17 cellular contexts compared by ENCODE assay signal in the genomic region with DNA sequence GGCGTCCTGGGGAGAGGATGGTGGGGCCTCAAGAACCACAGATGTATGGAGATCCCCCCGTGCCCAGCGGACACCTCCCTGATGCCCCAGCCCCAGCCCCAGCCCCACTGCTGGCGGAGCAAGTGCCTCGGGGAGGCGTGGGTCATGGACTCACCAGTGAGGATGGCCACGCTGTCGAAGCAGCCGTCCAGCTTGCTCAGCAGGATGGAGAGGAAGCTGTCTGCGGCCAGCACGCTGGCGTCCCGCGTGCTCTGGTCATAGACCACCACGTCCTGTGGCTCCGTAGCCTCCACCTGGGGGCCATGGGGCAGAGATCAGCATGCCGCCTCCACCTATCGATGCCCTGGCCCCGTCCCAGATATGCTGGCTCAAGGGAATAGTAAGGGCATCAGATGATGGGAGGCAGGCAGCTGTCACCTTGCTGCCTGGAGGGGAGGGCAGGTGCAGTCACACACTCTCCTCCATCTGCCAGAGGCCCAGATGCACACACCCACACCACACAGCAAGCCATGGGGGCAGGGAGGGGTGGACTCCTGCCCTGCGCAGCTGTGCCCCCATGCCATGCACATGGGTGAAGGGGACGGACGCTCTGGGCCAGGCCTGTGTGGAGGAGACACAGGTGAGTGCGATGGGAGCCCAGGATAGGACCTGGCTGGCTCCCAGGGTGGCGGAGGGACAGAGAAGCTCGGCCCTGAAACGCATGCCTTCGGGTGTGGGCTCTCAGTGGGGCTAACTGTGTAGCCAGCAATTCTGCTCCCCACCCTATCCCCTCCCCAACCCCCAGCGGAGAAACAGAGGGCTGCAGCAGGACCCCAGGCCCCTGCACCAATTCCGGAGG. TPM values are rescaled to one million over a fixed set of nuclear protein-coding genes. Genes with fewer than 3 reads are reported as not detected.
DNase-seq lines count a peak whose midpoint lies in the region; ATAC-seq and TF ChIP-seq lines count a peak whose summit lies in the region.
"Had no signal": no experiment of that assay in that cellular context is flagged by ENCODE, and none has a peak within 500 bp of the region (broad histone marks: within the 10 kb centered on the region; RNA-seq: fewer than 3 reads in every experiment).

No MANE protein-coding gene starts in this region.

- no peak for ATAC-seq in left ventricle myocardium superior
- no peak for ATAC-seq in left cardiac atrium
- ATAC-seq in body of pancreas: no peak
- no peak for ATAC-seq in HG02763 (IDR thresholded peaks at IDR 0.05; ENCODE audit: unreplicated experiment)
- ATAC-seq: activated CD8-positive, alpha-beta T cell treated with anti-CD3 and anti-CD28 coated beads, Interleukin-2, amount 10 ng/mL, durations not matched to agents 7 days and 5 days had no signal

- H3K9ac ChIP-seq in muscle layer of colon (ENCODE audit: low read length) (no peak overlapping the region), MM.1S (ENCODE audit: low read length) (no peak overlapping the region)

- no peaks in the 10 kb centered on the region for H3F3A ChIP-seq in MM.1S (ENCODE audit: insufficient read depth, low read length)

- H3K27ac ChIP-seq in body of pancreas (peak overlapping the region in 3 of 4 donors; percentile 69 to 90 (median 75)), muscle layer of colon (ENCODE audit: low read depth, low read length) (peak overlapping the region; percentile 74), MM.1S (ENCODE audit: low read length) (no peak overlapping the region)
- H3K27ac ChIP-seq: colonic mucosa, SK-N-MC, skin epidermis had no signal

- H3K9me3 ChIP-seq in body of pancreas (no peaks in the 10 kb centered on the region), muscle layer of colon (ENCODE audit: low read length) (no peaks in the 10 kb centered on the region), MM.1S (replicated peaks; ENCODE audit: insufficient read depth, low read length) (no peaks in the 10 kb centered on the region)
- H3K9me3 ChIP-seq: Caco-2, colonic mucosa, vagina had no signal

- H3K27me3 ChIP-seq in body of pancreas (no peaks in the 10 kb centered on the region), muscle layer of colon (ENCODE audit: control insufficient read depth in 1 of 2, insufficient read depth in 2 of 2, low read length in 2 of 2) (no peaks in the 10 kb centered on the region), MM.1S (replicated peaks; ENCODE audit: insufficient read depth, low read length) (peaks cover 77% of the 10 kb centered on the region)
- H3K27me3 ChIP-seq: colonic mucosa, vagina had no signal

- H3K36me3 ChIP-seq in body of pancreas (replicated peaks in 1 of 2; ENCODE audit: insufficient read depth in 1 of 2, low read depth in 2 of 2) (peaks cover 0 to 2% of the 10 kb centered on the region in 2 donors), muscle layer of colon (ENCODE audit: insufficient read depth, low read length) (peaks cover 11% of the 10 kb centered on the region), MM.1S (replicated peaks; ENCODE audit: insufficient read depth, low read length) (no peaks in the 10 kb centered on the region)
- H3K36me3 ChIP-seq: colonic mucosa, vagina had no signal

- H3K79me2 ChIP-seq in MM.1S (ENCODE audit: low read length): no peaks in the 10 kb centered on the region

- no peak overlapping the region for H3K4me2 ChIP-seq in MM.1S (ENCODE audit: low read depth, low read length)

- no peak overlapping the region for H2AFZ ChIP-seq in MM.1S (ENCODE audit: low read length)

- WGBS in body of pancreas, 2 donors: 79 to 80% methylated on average over 10 to 28 of the region's 29 CpGs

- H3K9me2 ChIP-seq in MM.1S (replicated peaks; ENCODE audit: insufficient read depth, low read length): no peaks in the 10 kb centered on the region

- peak; percentile 33 for DNase-seq in left ventricle myocardium superior
- no peak for DNase-seq in left cardiac atrium
- DNase-seq in body of pancreas: peak in 1 of 4 donors; percentile 12
- no peak for DNase-seq in DMS114 treated with DMSO at 0.1 percent for 48 hours (lab: John Stamatoyannopoulos, UW; ENCODE audit: unreplicated experiment)
- no peak for DNase-seq in activated CD8-positive, alpha-beta memory T cell treated with anti-CD3 and anti-CD28 coated beads, Interleukin-2, amount 50 U/mL, for 4 hours
- no peak for DNase-seq in MM.1S
- DNase-seq: activated CD8-positive, alpha-beta T cell treated with anti-CD3 and anti-CD28 coated beads, Interleukin-2, amount 10 ng/mL, durations not matched to agents 7 days and 5 days; Caco-2; NCI-H1436 had no signal

- TF ChIP-seq CTCF in body of pancreas (IDR thresholded peaks at IDR 0.05) (no peak), MM.1S (IDR thresholded peaks at IDR 0.05; ENCODE audit: low read length) (no peak)

- no peak overlapping the region for H3K4me3 ChIP-seq in body of pancreas
- H3K4me3 ChIP-seq in muscle layer of colon (ENCODE audit: low read depth in 1 of 2, low read length in 2 of 2): no peak overlapping the region
- H3K4me3 ChIP-seq in MM.1S (ENCODE audit: low read length): no peak overlapping the region
- H3K4me3 ChIP-seq: colonic mucosa, SK-N-MC, skin epidermis, vagina had no signal

- H3K4me1 ChIP-seq in body of pancreas (peaks cover 76% of the 10 kb centered on the region), muscle layer of colon (ENCODE audit: insufficient read depth, low read length) (peaks cover 34% of the 10 kb centered on the region), MM.1S (ENCODE audit: low read length) (no peaks in the 10 kb centered on the region)
- H3K4me1 ChIP-seq: Caco-2 had no signal

- intact Hi-C loops in left ventricle myocardium superior (cut with micrococcal nuclease) (no loop called here), left cardiac atrium (cut with DNase I) (no loop called here), body of pancreas (cut with DNase I) (no loop called here)

- no peaks in the 10 kb centered on the region for H4K20me1 ChIP-seq in MM.1S (ENCODE audit: insufficient read depth, low read length)

- no peak for TF ChIP-seq POLR2A in body of pancreas (IDR thresholded peaks at IDR 0.05)

RNA-seq across cellular contexts. Expression of a gene that starts 8.2 kb away (rescaled TPM):
- 7.7 TPM for total RNA-seq in left ventricle myocardium superior
- 10 to 100 TPM in 1 of 2 donors, 1 to 10 TPM in 1; 9.0 to 21.7 TPM for total RNA-seq in left cardiac atrium
- total RNA-seq in body of pancreas: 10 to 100 TPM in 1 of 2 donors, 1 to 10 TPM in 1; 7.0 to 19.1 TPM

RNA-seq across cellular contexts. Expression of a gene that starts 21.2 kb away (rescaled TPM):
- total RNA-seq in left ventricle myocardium superior: not detected
- not detected for total RNA-seq in left cardiac atrium
- not detected for total RNA-seq in body of pancreas
- total RNA-seq: activated CD8-positive, alpha-beta T cell treated with anti-CD3 and anti-CD28 coated beads, Interleukin-2, amount 10 ng/mL, durations not matched to agents 7 days and 5 days; activated T-helper 2 cell treated with anti-CD3 and anti-CD28 coated beads, Interferon-gamma antibody, Interleukin-2, Interleukin-4, amounts not matched to agents 10 μg/mL and 5 μg/mL and 100 μg/mL, durations not matched to agents 14 hours and 24 hours and 36 hours; Caco-2; colonic mucosa; esophagus mucosa; vagina had no signal

RNA-seq across cellular contexts. Expression of a gene that starts 34.2 kb away (rescaled TPM):
- total RNA-seq in left ventricle myocardium superior (not detected), left cardiac atrium (not detected), body of pancreas (not detected)
- total RNA-seq: activated CD8-positive, alpha-beta T cell treated with anti-CD3 and anti-CD28 coated beads, Interleukin-2, amount 10 ng/mL, durations not matched to agents 7 days and 5 days; activated T-helper 2 cell treated with anti-CD3 and anti-CD28 coated beads, Interferon-gamma antibody, Interleukin-2, Interleukin-4, amounts not matched to agents 10 μg/mL and 5 μg/mL and 100 μg/mL, durations not matched to agents 14 hours and 24 hours and 36 hours; Caco-2; colonic mucosa; esophagus mucosa; vagina had no signal

RNA-seq across cellular contexts. Expression of a gene that starts 44.3 kb away (rescaled TPM):
- not detected for total RNA-seq in left ventricle myocardium superior
- not detected for total RNA-seq in left cardiac atrium
- not detected for total RNA-seq in body of pancreas
- total RNA-seq: activated CD8-positive, alpha-beta T cell treated with anti-CD3 and anti-CD28 coated beads, Interleukin-2, amount 10 ng/mL, durations not matched to agents 7 days and 5 days; activated T-helper 2 cell treated with anti-CD3 and anti-CD28 coated beads, Interferon-gamma antibody, Interleukin-2, Interleukin-4, amounts not matched to agents 10 μg/mL and 5 μg/mL and 100 μg/mL, durations not matched to agents 14 hours and 24 hours and 36 hours; Caco-2; colonic mucosa; esophagus mucosa; vagina had no signal

RNA-seq across cellular contexts. Expression of a gene that starts 58.0 kb away (rescaled TPM):
- total RNA-seq in left ventricle myocardium superior (not detected), left cardiac atrium (not detected), body of pancreas (not detected)
- total RNA-seq: activated CD8-positive, alpha-beta T cell treated with anti-CD3 and anti-CD28 coated beads, Interleukin-2, amount 10 ng/mL, durations not matched to agents 7 days and 5 days; activated T-helper 2 cell treated with anti-CD3 and anti-CD28 coated beads, Interferon-gamma antibody, Interleukin-2, Interleukin-4, amounts not matched to agents 10 μg/mL and 5 μg/mL and 100 μg/mL, durations not matched to agents 14 hours and 24 hours and 36 hours; Caco-2; colonic mucosa; esophagus mucosa; vagina had no signal
